Comparison of ENCODE assay signal across 11 cellular contexts in the genomic region with DNA sequence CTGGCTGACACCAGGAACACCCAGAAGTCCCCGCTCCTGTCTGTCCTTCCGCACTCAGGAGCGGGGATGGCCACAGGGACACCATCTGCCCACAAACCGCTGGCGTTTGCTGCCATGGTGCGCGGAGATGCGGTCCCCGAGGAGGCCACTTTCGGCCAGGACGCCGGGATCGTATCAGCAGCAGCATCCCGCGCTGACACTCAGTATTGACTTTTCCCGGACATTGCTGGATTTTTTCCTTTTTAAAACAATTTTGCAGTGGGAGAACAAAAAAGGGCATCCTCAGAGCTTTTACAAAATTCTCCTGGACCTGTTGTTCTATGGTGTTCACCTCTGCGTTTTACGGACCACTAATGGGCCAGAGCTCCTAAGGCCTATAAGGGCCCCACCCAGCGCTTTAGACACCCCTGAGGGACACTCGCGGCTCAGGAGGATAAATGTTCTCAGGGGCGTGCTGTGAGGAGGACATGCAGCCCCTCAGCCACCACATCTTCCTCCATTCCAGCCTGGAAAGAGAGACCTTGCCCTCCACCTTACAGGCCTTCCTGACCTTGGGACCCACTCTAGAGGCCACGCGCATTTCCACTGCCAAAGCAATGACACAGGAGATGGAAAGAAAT. TPM values are rescaled to one million over a fixed set of nuclear protein-coding genes. Genes with fewer than 3 reads are reported as not detected.
"Had no signal": no experiment of that assay in that cellular context is flagged by ENCODE, and none has a peak within 500 bp of the region (broad histone marks: within the 10 kb centered on the region; RNA-seq: fewer than 3 reads in every experiment).

No MANE protein-coding gene starts in this region.

RNA-seq across cellular contexts. Expression of gene POTEB3, which starts 56.3 kb away (rescaled TPM):
- total RNA-seq: stomach, subcutaneous adipose tissue, suprapubic skin, temporal lobe, thoracic aorta, tibial nerve, transverse colon, upper lobe of left lung, ureter, urinary bladder, vagina had no signal
